ENCODE assay signal across 8 cellular contexts in genomic region chr10:70115948-70116682, GRCh38. TPM values are rescaled to one million over a fixed set of nuclear protein-coding genes. Genes with fewer than 3 reads are reported as not detected.
DNase-seq lines count a peak whose midpoint lies in the region; ATAC-seq and TF ChIP-seq lines count a peak whose summit lies in the region.

No MANE protein-coding gene starts in this region.

- H2AK5ac ChIP-seq in H9 (ENCODE audit: insufficient read length, low read length) (no peak overlapping the region), trophoblast cell (ENCODE audit: low read length) (no peak overlapping the region)

- H4K12ac ChIP-seq in trophoblast cell (ENCODE audit: low read depth, low read length) = no peak overlapping the region

- no peaks in the 10 kb centered on the region for H4K20me1 ChIP-seq in H9 (ENCODE audit: control insufficient read depth, insufficient read depth, insufficient read length)
- no peaks in the 10 kb centered on the region for H4K20me1 ChIP-seq in OCI-LY1 (ENCODE audit: insufficient read depth, low read length)

- no peaks in the 10 kb centered on the region for H3F3A ChIP-seq in OCI-LY1 (ENCODE audit: insufficient read depth, low read length)

- H3K27me3 Mint-ChIP-seq in H9 (ENCODE audit: low read depth) = no peaks in the 10 kb centered on the region
- H3K27me3 Mint-ChIP-seq in activated T-cell treated with anti-CD3 and anti-CD28 coated beads, Interleukin-2, amount 50 U/mL, for 72 hours (ENCODE audit: low read depth) = no peaks in the 10 kb centered on the region

- H3K9me2 ChIP-seq in OCI-LY1 (ENCODE audit: low read depth, low read length) = no peaks in the 10 kb centered on the region

- no peak overlapping the region for H2BK20ac ChIP-seq in H9 (ENCODE audit: low read depth, low read length, poor library complexity, severe bottlenecking)

- H3K4ac ChIP-seq in H9 (ENCODE audit: low read depth, low read length) (no peak overlapping the region), trophoblast cell (ENCODE audit: low read depth, low read length) (no peak overlapping the region)

- H3K14ac ChIP-seq in H9 (ENCODE audit: insufficient read depth, low read length) (no peak overlapping the region), trophoblast cell (ENCODE audit: low read length) (no peak overlapping the region)

- TF ChIP-seq CTCF in BJ (IDR thresholded peaks at IDR 0.05; ENCODE audit: insufficient read depth, low read depth, low read length) = peak; percentile 91
- TF ChIP-seq CTCF in H9 (conservative IDR thresholded peaks at IDR 0.05) = peak; percentile 91
- TF ChIP-seq CTCF in OCI-LY1 (IDR thresholded peaks at IDR 0.05; ENCODE audit: low read length) = peak; percentile 96
- peak; percentile 93 for TF ChIP-seq CTCF in foreskin fibroblast (IDR thresholded peaks at IDR 0.05; ENCODE audit: low read depth, low read length)

- no peak overlapping the region for H3K4me2 ChIP-seq in H9 (ENCODE audit: insufficient read depth, insufficient read length, low read length)
- H3K4me2 ChIP-seq in OCI-LY1 (ENCODE audit: low read length) = no peak overlapping the region
- no peak overlapping the region for H3K4me2 ChIP-seq in trophoblast cell (ENCODE audit: low read length)

- H3T11ph ChIP-seq in H9 (ENCODE audit: low read length) = no peak overlapping the region

- no peaks in the 10 kb centered on the region for H3K9me3 Mint-ChIP-seq in H9
- no peaks in the 10 kb centered on the region for H3K9me3 Mint-ChIP-seq in activated T-cell treated with anti-CD3 and anti-CD28 coated beads, Interleukin-2, amount 50 U/mL, for 72 hours

- H4K91ac ChIP-seq in H9 (ENCODE audit: insufficient read length, low read depth, low read length) (no peak overlapping the region), trophoblast cell (ENCODE audit: low read depth, low read length) (no peak overlapping the region)

- H3K23me2 ChIP-seq in H9 (ENCODE audit: insufficient read length, low read depth, low read length, poor library complexity, severe bottlenecking) = no peaks in the 10 kb centered on the region

- CTCF ChIA-PET in BJ (lab: Yijun Ruan, JAX) = interaction anchor here (0.6 to 9.3 kb wide), 34 partner anchors 12 to 308 kb away, joined by 3 to 172 read pairs (median 4); partner anchors contain the start of gene TYSND1

- H3K23ac ChIP-seq in H9 (ENCODE audit: insufficient read length, low read depth, low read length) (no peak overlapping the region), trophoblast cell (ENCODE audit: low read length) (no peak overlapping the region)

- H4K5ac ChIP-seq in H9 (ENCODE audit: insufficient read length, low read depth, low read length) = no peak overlapping the region

- H3K79me1 ChIP-seq in H9 (ENCODE audit: insufficient read depth, low read depth, low read length, poor library complexity, severe bottlenecking) (no peaks in the 10 kb centered on the region), trophoblast cell (ENCODE audit: low read length) (no peaks in the 10 kb centered on the region)

- no peak overlapping the region for H3K18ac ChIP-seq in H9 (ENCODE audit: insufficient read length, low read depth, low read length)
- H3K18ac ChIP-seq in trophoblast cell (ENCODE audit: low read length) = no peak overlapping the region

- H2BK12ac ChIP-seq in H9 (ENCODE audit: insufficient read length, low read depth, low read length) (no peak overlapping the region), trophoblast cell (ENCODE audit: low read length) (no peak overlapping the region)

- peaks cover 6 to 16% (median 10%) of the 10 kb centered on the region in 3 experiments for H3K36me3 Mint-ChIP-seq in H9 (ENCODE audit: insufficient read depth in 1 of 3, low read depth in 3 of 3)
- peaks cover 0 to 2% of the 10 kb centered on the region in 2 donors for H3K36me3 Mint-ChIP-seq in activated T-cell treated with anti-CD3 and anti-CD28 coated beads, Interleukin-2, amount 50 U/mL, for 72 hours (ENCODE audit: insufficient read depth in 2 of 2)

- no CpG with 5 or more reads among the region's 12 CpGs for WGBS in H9 (ENCODE audit: extremely low coverage, insufficient read length, low lambda C conversion rate)
- no CpG with 5 or more reads among the region's 12 CpGs for WGBS in trophoblast cell (ENCODE audit: extremely low coverage, insufficient coverage, insufficient read length)

- H3K27me3 ChIP-seq in BJ (ENCODE audit: control insufficient read depth, insufficient read depth, low read length) (no peaks in the 10 kb centered on the region), H9 (ENCODE audit: insufficient read depth, low read length) (no peaks in the 10 kb centered on the region), OCI-LY1 (ENCODE audit: insufficient read depth, low read length) (no peaks in the 10 kb centered on the region), trophoblast cell (ENCODE audit: insufficient read depth, low read length) (no peaks in the 10 kb centered on the region)

- no peak overlapping the region for H3K56ac ChIP-seq in H9 (ENCODE audit: insufficient read length, low read depth, low read length)

- H4K8ac ChIP-seq in H9 (replicated peaks; ENCODE audit: insufficient read length, low read depth, low read length) (no peak overlapping the region), trophoblast cell (ENCODE audit: low read depth, low read length) (no peak overlapping the region)

- H2BK15ac ChIP-seq in H9 (ENCODE audit: low read depth, low read length) = no peak overlapping the region

- ATAC-seq in activated T-cell treated with anti-CD3 and anti-CD28 coated beads, Interleukin-2, amount 50 U/mL, for 72 hours (replicated peaks in 1 of 2) = peak; percentile 68 to 85
- ATAC-seq in HG02840 (IDR thresholded peaks at IDR 0.05; ENCODE audit: low FRiP score, unreplicated experiment) = no peak

- POLR2A ChIA-PET in BJ (lab: Charles Lee) = interaction anchor here (0.6 kb wide), 1 partner anchor 15 kb away, joined by 4 read pairs; no protein-coding TSS in a partner anchor

- H2BK120ac ChIP-seq in H9 (ENCODE audit: low read depth, low read length, poor library complexity, severe bottlenecking) (no peak overlapping the region), trophoblast cell (ENCODE audit: insufficient read depth, low read length, poor library complexity) (no peak overlapping the region)

- H2BK5ac ChIP-seq in H9 (ENCODE audit: insufficient read length, low read length) (no peak overlapping the region), trophoblast cell (ENCODE audit: low read depth, low read length, poor library complexity) (no peak overlapping the region)

- H3K4me1 Mint-ChIP-seq in H9 = peaks cover 5 to 9% of the 10 kb centered on the region in 2 experiments
- H3K4me1 Mint-ChIP-seq in activated T-cell treated with anti-CD3 and anti-CD28 coated beads, Interleukin-2, amount 50 U/mL, for 72 hours (ENCODE audit: low read depth) = peaks cover 7% of the 10 kb centered on the region

- H3K4me1 ChIP-seq in H9 (ENCODE audit: insufficient read depth, low read length) (no peaks in the 10 kb centered on the region), OCI-LY1 (ENCODE audit: insufficient read depth, low read length, severe bottlenecking) (no peaks in the 10 kb centered on the region), trophoblast cell (ENCODE audit: control insufficient read depth in 1 of 2, insufficient read depth in 2 of 2, low read length in 2 of 2) (peaks cover 0 to 5% of the 10 kb centered on the region in 2 experiments)

- peak overlapping the region in 2 of 3 experiments; percentile 24 to 70; a peak in 1 of 7 replicates for H3K27ac Mint-ChIP-seq in H9
- no peak overlapping the region for H3K27ac Mint-ChIP-seq in activated T-cell treated with anti-CD3 and anti-CD28 coated beads, Interleukin-2, amount 50 U/mL, for 72 hours

- no peaks in the 10 kb centered on the region for H3K9me3 ChIP-seq in H9 (ENCODE audit: control insufficient read depth, low read depth, low read length)
- no peaks in the 10 kb centered on the region for H3K9me3 ChIP-seq in OCI-LY1 (ENCODE audit: low read length)
- peaks cover 3% of the 10 kb centered on the region for H3K9me3 ChIP-seq in trophoblast cell (ENCODE audit: insufficient read depth, low read depth, low read length)

- no peak overlapping the region for H2AFZ ChIP-seq in H9 (ENCODE audit: low read length)
- H2AFZ ChIP-seq in OCI-LY1 (ENCODE audit: low read length) = no peak overlapping the region
- no peak overlapping the region for H2AFZ ChIP-seq in trophoblast cell (ENCODE audit: insufficient read depth, low read length, poor library complexity)

- H3K36me3 ChIP-seq in BJ (ENCODE audit: control insufficient read depth, insufficient read depth, low read length) (peaks cover 46% of the 10 kb centered on the region), OCI-LY1 (ENCODE audit: insufficient read depth, low read length) (peaks cover 71% of the 10 kb centered on the region), trophoblast cell (ENCODE audit: control insufficient read depth in 1 of 2, insufficient read depth in 2 of 2, low read length in 2 of 2) (peaks cover 3% of the 10 kb centered on the region in 2 experiments)

- H3K4me3 Mint-ChIP-seq in H9 = no peak overlapping the region
- no peak overlapping the region for H3K4me3 Mint-ChIP-seq in activated T-cell treated with anti-CD3 and anti-CD28 coated beads, Interleukin-2, amount 50 U/mL, for 72 hours

- no peak overlapping the region for H3K9ac ChIP-seq in H9 (ENCODE audit: extremely low read depth, insufficient read length, low read length)
- no peak overlapping the region for H3K9ac ChIP-seq in OCI-LY1 (ENCODE audit: low read length)
- peak overlapping the region; percentile 28 for H3K9ac ChIP-seq in trophoblast cell (ENCODE audit: low read length)

- H3K4me3 ChIP-seq in BJ (ENCODE audit: low read depth, low read length) (no peak overlapping the region), OCI-LY1 (ENCODE audit: low read depth, low read length, poor library complexity, severe bottlenecking) (no peak overlapping the region), foreskin fibroblast (ENCODE audit: low read depth in 1 of 2, low read length in 2 of 2) (no peak overlapping the region), trophoblast cell (ENCODE audit: low read depth, low read length) (no peak overlapping the region)

- H3K27ac ChIP-seq in H9 (ENCODE audit: insufficient read length, low read depth, low read length) (no peak overlapping the region), OCI-LY1 (ENCODE audit: low read depth, low read length, poor library complexity, severe bottlenecking) (no peak overlapping the region), trophoblast cell (ENCODE audit: low read depth, low read length) (no peak overlapping the region)

- H3K79me2 ChIP-seq in H9 (ENCODE audit: insufficient read depth, low read length) = no peaks in the 10 kb centered on the region
- H3K79me2 ChIP-seq in OCI-LY1 (ENCODE audit: insufficient read depth, low read length) = no peaks in the 10 kb centered on the region
- no peaks in the 10 kb centered on the region for H3K79me2 ChIP-seq in trophoblast cell (ENCODE audit: control insufficient read depth, insufficient read depth, low read length, poor library complexity)

- no peak for DNase-seq in BJ (ENCODE audit: low read depth)
- peak; percentile 76 for DNase-seq in H9
- peak; percentile 59 to 67 for DNase-seq in activated T-cell treated with anti-CD3 and anti-CD28 coated beads, Interleukin-2, amount 50 U/mL, for 72 hours
- peak in 1 of 2 donors; percentile 56 for DNase-seq in foreskin fibroblast
- peak; percentile 30 to 82 for DNase-seq in trophoblast cell
- DNase-seq in DMS79 (lab: John Stamatoyannopoulos, UW) = no peak

RNA-seq across cellular contexts. Expression of gene AIFM2, which starts 16.5 kb away (rescaled TPM):
- polyA plus RNA-seq in BJ (2011; rRNA removed) = 13.9 and 18.4 TPM in 2 replicates
- polyA minus RNA-seq in BJ (2011; rRNA and poly(A)+ RNA removed) = 7.5 and 8.9 TPM in 2 replicates
- 4.8 and 5.3 TPM in 2 replicates for total RNA-seq in H9 (2021)
- 1 to 10 TPM; 6.4 to 7.2 TPM for total RNA-seq in activated T-cell treated with anti-CD3 and anti-CD28 coated beads, Interleukin-2, amount 50 U/mL, for 72 hours
- 1.2 and 1.3 TPM in 2 replicates for polyA plus RNA-seq in trophoblast cell (2013)

RNA-seq across cellular contexts. Expression of gene TYSND1, which starts 30.4 kb away (rescaled TPM):
- 2.7 and 5.3 TPM in 2 replicates for polyA plus RNA-seq in BJ (2011; rRNA removed)
- polyA minus RNA-seq in BJ (2011; rRNA and poly(A)+ RNA removed) = 3.1 and 3.2 TPM in 2 replicates
- 12.8 and 13.4 TPM in 2 replicates for total RNA-seq in H9 (2021)
- total RNA-seq in activated T-cell treated with anti-CD3 and anti-CD28 coated beads, Interleukin-2, amount 50 U/mL, for 72 hours = 10 to 100 TPM; 11.8 to 13.8 TPM
- polyA plus RNA-seq in trophoblast cell (2013) = 3.7 TPM in 2 replicates

RNA-seq across cellular contexts. Expression of gene SAR1A, which starts 54.2 kb away (rescaled TPM):
- 55.0 and 128 TPM in 2 replicates for polyA plus RNA-seq in BJ (2011; rRNA removed)
- 170 and 185 TPM in 2 replicates for polyA minus RNA-seq in BJ (2011; rRNA and poly(A)+ RNA removed)
- total RNA-seq in H9 (2021) = 144 and 153 TPM in 2 replicates
- total RNA-seq in activated T-cell treated with anti-CD3 and anti-CD28 coated beads, Interleukin-2, amount 50 U/mL, for 72 hours = 10 to 100 TPM; 87.8 to 97.1 TPM
- polyA plus RNA-seq in trophoblast cell (2013) = 131 and 137 TPM in 2 replicates

Comparison
In these comparisons a context has a peak if more than half of its experiments do, and no peak if none do; other contexts are left out.
1. DNase-seq: peak in H9 (single experiment), activated T-cell treated with anti-CD3 and anti-CD28 coated beads, Interleukin-2, amount 50 U/mL, for 72 hours (2 of 2) and trophoblast cell (2 of 2); none in BJ (single experiment) and DMS79 (single experiment).
2. Peak in every context shown above with its lines, with median percentiles within 50 percentile points of each other: CTCF ChIP-seq.